ENCODE assay signal across 10 cellular contexts in the genomic region with DNA sequence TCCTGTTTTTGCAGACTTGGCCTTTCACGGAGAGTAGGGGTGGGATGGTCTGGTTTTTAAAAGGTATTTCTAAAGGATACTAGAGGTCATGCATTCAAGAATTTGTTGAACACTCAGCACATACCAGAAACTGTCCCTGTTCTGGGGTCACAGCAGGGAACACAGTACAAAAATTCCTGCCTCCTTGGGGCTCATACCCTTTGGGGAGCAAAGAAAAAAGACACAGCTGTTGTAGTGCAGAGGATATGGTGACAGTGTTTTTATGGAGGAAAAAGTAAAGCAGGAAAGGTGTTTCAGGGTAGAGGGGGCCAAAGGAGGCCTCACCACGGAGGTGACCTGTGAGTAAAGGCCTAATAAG. TPM values are rescaled to one million over a fixed set of nuclear protein-coding genes. Genes with fewer than 3 reads are reported as not detected.
DNase-seq lines count a peak whose midpoint lies in the region; ATAC-seq, FAIRE-seq and TF ChIP-seq lines count a peak whose summit lies in the region.
"Had no signal": no experiment of that assay in that cellular context is flagged by ENCODE, and none has a peak within 500 bp of the region (broad histone marks: within the 10 kb centered on the region; RNA-seq: fewer than 3 reads in every experiment).

No MANE protein-coding gene starts in this region.

- FAIRE-seq in urothelium cell line (lab: Jason Lieb, UNC), result no peak

- DNase-seq in right cardiac atrium, result no peak
- no peak for DNase-seq in heart left ventricle
- DNase-seq in epithelial cell of prostate (ENCODE audit: low read depth, low spot score), result no peak
- peak; percentile 1 for DNase-seq in urothelium cell line (ENCODE audit: low spot score)
- DNase-seq in DMS153 (lab: John Stamatoyannopoulos, UW), result no peak
- DNase-seq in foreskin keratinocyte, result no peak
- DNase-seq: activated T-cell treated with anti-CD3 and anti-CD28 coated beads, Interleukin-2, amount 50 U/mL, for 1 hour; hippocampal formation; NCI-H1105 had no signal

- H3K27ac ChIP-seq in right cardiac atrium (ENCODE audit: low read length) (peak overlapping the region; percentile 43), heart left ventricle (peak overlapping the region in 3 of 12 donors; percentile 27 to 55 (median 29)), epithelial cell of prostate (peak overlapping the region; percentile 41), foreskin keratinocyte (no peak overlapping the region)

- H3K4me3 ChIP-seq in right cardiac atrium (ENCODE audit: low read length) (no peak overlapping the region), heart left ventricle (no peak overlapping the region)
- H3K4me3 ChIP-seq: mucosa of descending colon had no signal

- H3K27me3 ChIP-seq in right cardiac atrium (ENCODE audit: control insufficient read depth, insufficient read depth) (no peaks in the 10 kb centered on the region), heart left ventricle (no peaks in the 10 kb centered on the region), foreskin keratinocyte (no peaks in the 10 kb centered on the region)

- H3K9me3 ChIP-seq in right cardiac atrium (ENCODE audit: control insufficient read depth, low read length), result no peaks in the 10 kb centered on the region
- no peaks in the 10 kb centered on the region for H3K9me3 ChIP-seq in heart left ventricle
- H3K9me3 ChIP-seq: mucosa of descending colon had no signal

- intact Hi-C loops in right cardiac atrium (cut with DNase I), result no loop called here
- intact Hi-C loops in heart left ventricle (cut with DNase I), result no loop called here

- H3K36me3 ChIP-seq in heart left ventricle, result peaks cover 5 to 59% (median 56%) of the 10 kb centered on the region in 9 donors

- TF ChIP-seq CTCF in heart left ventricle (IDR thresholded peaks at IDR 0.05), result no peak
- no peak for TF ChIP-seq CTCF in foreskin keratinocyte (conservative IDR thresholded peaks at IDR 0.05)

- WGBS in right cardiac atrium, result 58% methylated on average over 2 of the region's 2 CpGs
- 62 to 72% (median 67%) methylated on average over 2 of the region's 2 CpGs for WGBS in heart left ventricle, 4 donors

- H3K4me1 ChIP-seq in right cardiac atrium (ENCODE audit: control insufficient read depth, insufficient read depth, low read length) (peaks cover 8% of the 10 kb centered on the region), heart left ventricle (peaks cover 0 to 36% (median 9%) of the 10 kb centered on the region in 12 donors), foreskin keratinocyte (no peaks in the 10 kb centered on the region)

- ATAC-seq in right cardiac atrium (no peak), heart left ventricle (no peak), foreskin keratinocyte (no peak)

- no peak for TF ChIP-seq POLR2A in heart left ventricle (IDR thresholded peaks at IDR 0.05)

RNA-seq across cellular contexts. Expression of a gene that starts 8.4 kb away (rescaled TPM):
- total RNA-seq in right cardiac atrium (10 to 100 TPM; 40.2 to 64.1 (median 40.5) TPM), heart left ventricle (10 to 100 TPM; 26.6 to 76.0 (median 59.1) TPM), foreskin keratinocyte (424 and 537 TPM in 2 replicates)
- polyA plus RNA-seq in right cardiac atrium (28.1 TPM), heart left ventricle (100 to 1,000 TPM in 1 of 2 donors, 10 to 100 TPM in 1; 27.1 to 103 TPM), foreskin keratinocyte (511 and 680 TPM in 2 replicates)

RNA-seq across cellular contexts. Expression of a gene that starts 32.1 kb away (rescaled TPM):
- under 1 TPM in 2 of 4 donors, not detected in 2; 0.09 to 0.24 TPM for total RNA-seq in right cardiac atrium
- 0.07 TPM for polyA plus RNA-seq in right cardiac atrium
- under 1 TPM in 2 of 9 donors, not detected in 7; 0.08 to 0.31 TPM for total RNA-seq in heart left ventricle
- not detected for polyA plus RNA-seq in heart left ventricle
- not detected in 2 replicates for total RNA-seq in foreskin keratinocyte
- polyA plus RNA-seq in foreskin keratinocyte, result not detected in 2 replicates

RNA-seq across cellular contexts. Expression of a gene that starts 49.7 kb away (rescaled TPM):
- total RNA-seq in right cardiac atrium, result 10 to 100 TPM; 24.8 to 28.7 (median 26.6) TPM
- 17.9 TPM for polyA plus RNA-seq in right cardiac atrium
- 10 to 100 TPM; 19.2 to 36.6 (median 24.8) TPM for total RNA-seq in heart left ventricle
- polyA plus RNA-seq in heart left ventricle, result 10 to 100 TPM; 28.7 to 70.6 TPM
- total RNA-seq in foreskin keratinocyte, result 83.7 and 89.3 TPM in 2 replicates
- 88.7 and 94.8 TPM in 2 replicates for polyA plus RNA-seq in foreskin keratinocyte

RNA-seq across cellular contexts. Expression of a gene that starts 56.5 kb away (rescaled TPM):
- not detected for total RNA-seq in right cardiac atrium
- polyA plus RNA-seq in right cardiac atrium, result not detected
- not detected for total RNA-seq in heart left ventricle
- not detected for polyA plus RNA-seq in heart left ventricle
- not detected in 2 replicates for total RNA-seq in foreskin keratinocyte
- polyA plus RNA-seq in foreskin keratinocyte, result not detected in 2 replicates
- total RNA-seq: mucosa of descending colon had no signal

RNA-seq across cellular contexts. Expression of a gene that starts 57.3 kb away (rescaled TPM):
- total RNA-seq in right cardiac atrium (10 to 100 TPM; 20.1 to 27.8 (median 21.8) TPM), heart left ventricle (10 to 100 TPM; 16.2 to 26.8 (median 18.9) TPM), foreskin keratinocyte (30.4 and 34.1 TPM in 2 replicates)
- polyA plus RNA-seq in right cardiac atrium (14.4 TPM), heart left ventricle (10 to 100 TPM in 1 of 2 donors, 1 to 10 TPM in 1; 8.6 to 36.1 TPM), foreskin keratinocyte (41.2 and 45.5 TPM in 2 replicates)
